ENCODE assay signal across 16 cellular contexts in the genomic region with DNA sequence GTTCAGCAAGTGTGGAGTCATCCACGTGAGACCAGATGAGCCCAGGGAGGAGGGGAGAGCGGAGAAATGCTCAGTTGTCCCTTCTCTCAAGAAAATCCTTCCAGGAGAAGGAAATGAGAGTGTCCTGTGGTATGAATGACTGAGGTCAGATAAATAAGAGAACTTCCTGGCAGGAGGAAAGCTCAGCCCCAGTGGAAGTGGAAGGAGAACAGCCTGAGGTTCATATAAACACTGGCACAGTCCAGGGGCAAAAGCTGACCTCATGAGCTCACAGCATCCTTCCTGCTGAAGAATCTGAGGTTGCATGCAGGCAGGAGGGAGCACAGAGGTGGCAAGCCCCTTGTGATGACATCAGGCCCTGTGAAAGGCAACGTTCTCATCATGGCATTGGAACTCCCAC.
DNase-seq lines count a peak whose midpoint lies in the region; ATAC-seq and TF ChIP-seq lines count a peak whose summit lies in the region.
"Had no signal": no experiment of that assay in that cellular context is flagged by ENCODE, and none has a peak within 500 bp of the region (broad histone marks: within the 10 kb centered on the region; RNA-seq: fewer than 3 reads in every experiment).

No MANE protein-coding gene starts in this region.

- H3K4me3 ChIP-seq in left ventricle myocardium inferior (no peak overlapping the region), foreskin fibroblast (ENCODE audit: low read depth in 1 of 2, low read length in 2 of 2) (no peak overlapping the region), upper lobe of right lung (no peak overlapping the region)
- H3K4me3 ChIP-seq: thoracic aorta had no signal

- H3K4me1 Mint-ChIP-seq in WTC11 (peaks cover 23% of the 10 kb centered on the region), glutamatergic neuron (ENCODE audit: low read depth, unreplicated experiment) (peaks cover 19% of the 10 kb centered on the region)

- DNase-seq in left ventricle myocardium inferior (no peak), left cardiac atrium (no peak), WTC11 (ENCODE audit: low spot score) (no peak), foreskin fibroblast (peak; percentile 98 to 99), upper lobe of right lung (no peak), glutamatergic neuron (no peak)
- DNase-seq: 8988T; activated naive CD4-positive, alpha-beta T cell; Calu3; caudate nucleus; Karpas-422; NCI-H2029 treated with DMSO at 0.1 percent for 48 hours; SIG-M5 had no signal

- H3K27me3 ChIP-seq in left ventricle myocardium inferior (ENCODE audit: low read depth) = no peaks in the 10 kb centered on the region
- H3K27me3 ChIP-seq in upper lobe of right lung = no peaks in the 10 kb centered on the region

- H3K36me3 ChIP-seq in left ventricle myocardium inferior (no peaks in the 10 kb centered on the region), upper lobe of right lung (no peaks in the 10 kb centered on the region)
- H3K36me3 ChIP-seq: thoracic aorta had no signal

- CTCF ChIA-PET in WTC11 (lab: Charles Lee) = interaction anchor here (0.8 to 1.8 kb wide), 9 partner anchors 12 to 188 kb away, joined by 3 to 7 read pairs (median 5); no protein-coding TSS in a partner anchor

- H3K4me3 Mint-ChIP-seq in WTC11 (no peak overlapping the region), glutamatergic neuron (ENCODE audit: unreplicated experiment) (no peak overlapping the region)

- H3K4me1 ChIP-seq in left ventricle myocardium inferior (peaks cover 89% of the 10 kb centered on the region), upper lobe of right lung (peaks cover 22% of the 10 kb centered on the region)

- H3K27ac ChIP-seq in left ventricle myocardium inferior (replicated peaks) (peak overlapping the region; percentile 77), upper lobe of right lung (no peak overlapping the region)
- H3K27ac ChIP-seq: thoracic aorta had no signal

- TF ChIP-seq CTCF in left ventricle myocardium inferior (IDR thresholded peaks at IDR 0.05; ENCODE audit: borderline replicate concordance) = no peak
- no peak for TF ChIP-seq CTCF in WTC11 (IDR thresholded peaks at IDR 0.05)
- TF ChIP-seq CTCF in foreskin fibroblast (IDR thresholded peaks at IDR 0.05; ENCODE audit: low read depth, low read length) = no peak
- no peak for TF ChIP-seq CTCF in upper lobe of right lung (IDR thresholded peaks at IDR 0.05)
- no peak for TF ChIP-seq CTCF in glutamatergic neuron (IDR thresholded peaks at IDR 0.05; ENCODE audit: partially characterized antibody, unreplicated experiment)

- ATAC-seq in left cardiac atrium = no peak
- ATAC-seq in WTC11 = no peak
- ATAC-seq in upper lobe of right lung = peak; percentile 32
- no peak for ATAC-seq in HG02884 (IDR thresholded peaks at IDR 0.05; ENCODE audit: unreplicated experiment)
- ATAC-seq in GM21825 (IDR thresholded peaks at IDR 0.05; ENCODE audit: unreplicated experiment) = no peak

- H3K9me3 Mint-ChIP-seq in WTC11 (no peaks in the 10 kb centered on the region), glutamatergic neuron (ENCODE audit: unreplicated experiment) (peaks cover 4% of the 10 kb centered on the region)

- no peaks in the 10 kb centered on the region for H3K36me3 Mint-ChIP-seq in WTC11
- no peaks in the 10 kb centered on the region for H3K36me3 Mint-ChIP-seq in glutamatergic neuron (ENCODE audit: unreplicated experiment)

- H3K27me3 Mint-ChIP-seq in WTC11 (ENCODE audit: low read depth) (no peaks in the 10 kb centered on the region; the same call in 1 of the 2 replicates), glutamatergic neuron (ENCODE audit: unreplicated experiment) (peaks cover 8% of the 10 kb centered on the region)

- H3K9me3 ChIP-seq in left ventricle myocardium inferior (replicated peaks) (no peaks in the 10 kb centered on the region), upper lobe of right lung (no peaks in the 10 kb centered on the region)
- H3K9me3 ChIP-seq: thoracic aorta had no signal

- POLR2A ChIA-PET in WTC11 (lab: Charles Lee) = no interaction called here

- H3K27ac Mint-ChIP-seq in WTC11 = peak overlapping the region; percentile 17; the same call in 1 of the 2 replicates
- H3K27ac Mint-ChIP-seq in glutamatergic neuron (ENCODE audit: unreplicated experiment) = no peak overlapping the region

- intact Hi-C loops in left ventricle myocardium inferior (cut with micrococcal nuclease) = loop anchor here (10.0 kb wide), 1 partner anchor 72 kb away; no protein-coding TSS in a partner anchor
- intact Hi-C loops in left cardiac atrium (cut with DNase I) = no loop called here
- intact Hi-C loops in upper lobe of right lung (cut with DNase I) = no loop called here

TF ChIP-seq in WTC11, 78 proteins besides CTCF, POLR2A, EP300 and RAD21:
- TF ChIP-seq, protein P1, sequence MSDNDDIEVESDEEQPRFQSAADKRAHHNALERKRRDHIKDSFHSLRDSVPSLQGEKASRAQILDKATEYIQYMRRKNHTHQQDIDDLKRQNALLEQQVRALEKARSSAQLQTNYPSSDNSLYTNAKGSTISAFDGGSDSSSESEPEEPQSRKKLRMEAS (CRISPR knock-in tag; IDR thresholded peaks at IDR 0.05) = no peak
- TF ChIP-seq NFE2L1 (CRISPR knock-in tag; IDR thresholded peaks at IDR 0.05) = no peak
- TF ChIP-seq MXD4 (CRISPR knock-in tag; IDR thresholded peaks at IDR 0.05; ENCODE audit: borderline replicate concordance) = no peak
- TF ChIP-seq, protein P2, sequence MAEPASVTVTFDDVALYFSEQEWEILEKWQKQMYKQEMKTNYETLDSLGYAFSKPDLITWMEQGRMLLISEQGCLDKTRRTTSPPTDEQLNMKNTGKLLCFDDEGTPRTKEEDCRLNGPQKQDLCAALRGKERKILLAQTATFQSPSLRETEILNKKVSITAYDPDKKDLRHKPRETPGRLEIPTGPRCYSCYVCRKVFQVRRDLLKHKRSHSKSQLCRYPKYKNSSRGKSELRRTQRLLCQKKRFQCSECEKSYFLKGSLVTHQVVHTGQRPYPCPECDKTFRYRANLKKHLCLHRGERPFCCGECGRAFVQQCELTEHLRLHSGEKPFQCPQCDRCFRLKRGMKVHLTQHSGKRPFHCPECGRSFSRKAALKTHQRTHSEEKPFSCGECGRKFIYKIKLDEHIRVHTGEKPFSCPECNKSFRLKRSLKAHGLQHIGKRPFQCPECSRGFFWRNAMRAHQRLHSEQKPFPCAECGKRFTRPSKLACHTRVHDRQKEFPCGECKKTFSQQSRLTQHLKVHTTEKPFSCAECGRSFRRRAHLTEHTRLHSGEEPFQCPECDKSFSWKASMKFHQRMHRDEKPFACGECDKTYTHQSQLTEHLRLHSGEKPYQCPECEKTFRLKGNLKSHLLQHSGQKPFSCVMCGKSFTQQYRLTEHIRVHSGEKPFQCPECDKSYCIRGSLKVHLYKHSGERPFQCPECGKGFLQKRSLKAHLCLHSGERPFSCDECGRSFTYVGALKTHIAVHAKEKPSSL (CRISPR knock-in tag; conservative IDR thresholded peaks at IDR 0.05) = no peak
- TF ChIP-seq NR3C1 (CRISPR knock-in tag; conservative IDR thresholded peaks at IDR 0.05; ENCODE audit: low read depth) = no peak
- no peak for TF ChIP-seq TEAD4 (CRISPR knock-in tag; IDR thresholded peaks at IDR 0.05)
- TF ChIP-seq ELF4 (CRISPR knock-in tag; IDR thresholded peaks at IDR 0.05; ENCODE audit: low read depth) = no peak
- no peak for TF ChIP-seq ZNF121 (CRISPR knock-in tag; IDR thresholded peaks at IDR 0.05)

Comparison
In these comparisons a context has a peak if more than half of its experiments do, and no peak if none do; other contexts are left out.
1. DNase-seq: peak in foreskin fibroblast (2 of 2); none in left ventricle myocardium inferior (single experiment), left cardiac atrium (single experiment), WTC11 (single experiment), upper lobe of right lung (single experiment) and glutamatergic neuron (single experiment).